8 cellular contexts compared by ENCODE assay signal in the genomic region with DNA sequence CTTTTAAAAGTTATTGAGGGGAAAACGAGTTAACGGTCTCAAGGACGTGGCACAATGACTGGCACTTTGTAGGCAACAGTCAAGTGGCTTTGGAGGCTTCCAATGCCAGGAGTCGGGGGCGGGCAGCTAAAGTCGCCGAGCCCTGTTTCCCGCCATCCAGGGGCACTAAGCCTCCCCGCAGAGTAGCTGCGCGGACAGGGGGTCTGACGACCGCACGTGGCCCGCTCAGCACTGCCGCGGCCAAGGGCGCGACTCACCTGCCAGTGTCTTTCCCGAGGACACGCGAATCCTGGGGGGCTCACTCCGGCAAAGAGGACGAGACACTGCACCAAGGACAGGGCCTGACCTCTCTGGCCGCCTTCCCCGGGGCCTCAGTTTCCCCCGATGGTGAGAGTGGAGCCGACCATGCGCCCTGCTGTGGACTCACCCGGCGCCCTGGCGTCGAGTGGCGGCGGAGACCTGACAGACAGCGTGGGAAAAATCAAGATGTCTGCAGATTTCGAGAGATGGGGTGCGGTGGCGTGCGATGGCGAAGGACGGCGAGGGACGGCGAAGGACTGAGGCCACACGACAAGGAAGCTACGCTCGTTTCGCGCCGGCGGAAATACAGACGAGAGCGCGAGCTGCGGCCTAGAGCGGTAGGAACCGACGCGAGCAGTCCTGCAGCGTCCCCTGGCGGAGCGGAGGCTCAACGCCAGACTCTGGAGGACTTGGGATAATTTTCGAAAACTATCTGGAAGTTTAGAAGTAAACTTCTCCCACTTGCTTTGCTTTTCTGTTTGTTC. TPM values are rescaled to one million over a fixed set of nuclear protein-coding genes. Genes with fewer than 3 reads are reported as not detected.
DNase-seq lines count a peak whose midpoint lies in the region; ATAC-seq and TF ChIP-seq lines count a peak whose summit lies in the region.

A gene (minus strand): TSS at position 559 of the 785 bp plus-strand sequence.

- peak within 1 kb of the TSS; percentile 94 for H3K4me3 Mint-ChIP-seq in Caco-2 (ENCODE audit: unreplicated experiment)
- H3K4me3 Mint-ChIP-seq in naive B cell, result peak within 1 kb of the TSS; percentile 87 to 96 (median 96)
- peak within 1 kb of the TSS; percentile 91 for H3K4me3 Mint-ChIP-seq in stimulated activated effector memory CD8-positive, alpha-beta T cell treated with anti-CD3 and anti-CD28 coated beads, Interleukin-12 subunit alpha, Interleukin-12 subunit beta, amount 100 ng/mL, for 72 hours

- peak; percentile 97 for DNase-seq in Caco-2
- DNase-seq in RKO (ENCODE audit: low spot score), result peak; percentile 96
- peak; percentile 82 for DNase-seq in activated T-helper 1 cell treated with Interleukin-2 at 50 U/mL for 16 hours (ENCODE audit: low read depth)
- DNase-seq in fibroblast of gingiva (ENCODE audit: low read depth), result peak; percentile 97
- DNase-seq in naive B cell, result peak; percentile 83
- peak; percentile 87 to 94 for DNase-seq in stimulated activated effector memory CD8-positive, alpha-beta T cell treated with anti-CD3 and anti-CD28 coated beads, Interleukin-12 subunit alpha, Interleukin-12 subunit beta, amount 100 ng/mL, for 72 hours (ENCODE audit: low spot score in 2 of 2)

- H3K9me3 ChIP-seq in Caco-2, result no peaks in the 10 kb centered on the region
- no peaks in the 10 kb centered on the region for H3K9me3 ChIP-seq in KOPT-K1 (ENCODE audit: insufficient read depth, low read length, poor library complexity, severe bottlenecking)

- peak; percentile 52 for ATAC-seq in GM21528 (IDR thresholded peaks at IDR 0.05; ENCODE audit: low FRiP score, unreplicated experiment)
- ATAC-seq in naive B cell (ENCODE audit: low read depth in 2 of 2), result peak; percentile 83 to 87
- ATAC-seq in stimulated activated effector memory CD8-positive, alpha-beta T cell treated with anti-CD3 and anti-CD28 coated beads, Interleukin-12 subunit alpha, Interleukin-12 subunit beta, amount 100 ng/mL, for 72 hours, result peak; percentile 85

- CTCF ChIA-PET in Caco-2 (lab: Charles Lee), result interaction anchor here (0.5 to 2.7 kb wide), 12 partner anchors 9 to 936 kb away, joined by 3 to 91 read pairs (median 4); a partner anchor contains a TSS

- intact Hi-C loops in Caco-2 (cut with micrococcal nuclease; ENCODE audit: unreplicated experiment), result loop anchor here (1.0 kb wide), 2 partner anchors 11 to 37 kb away; a partner anchor contains a TSS

- H3K4me1 Mint-ChIP-seq in Caco-2 (ENCODE audit: low read depth, unreplicated experiment) (peaks cover 16% of the 10 kb centered on the region), naive B cell (peaks cover 25 to 39% (median 34%) of the 10 kb centered on the region in 3 donors)
- peaks cover 36% of the 10 kb centered on the region for H3K4me1 Mint-ChIP-seq in stimulated activated effector memory CD8-positive, alpha-beta T cell treated with anti-CD3 and anti-CD28 coated beads, Interleukin-12 subunit alpha, Interleukin-12 subunit beta, amount 100 ng/mL, for 72 hours

- H3K36me3 Mint-ChIP-seq in Caco-2 (ENCODE audit: insufficient read depth, unreplicated experiment) (peaks cover 57% of the 10 kb centered on the region), naive B cell (peaks cover 12 to 13% of the 10 kb centered on the region in 2 donors)
- peaks cover 55% of the 10 kb centered on the region for H3K36me3 Mint-ChIP-seq in stimulated activated effector memory CD8-positive, alpha-beta T cell treated with anti-CD3 and anti-CD28 coated beads, Interleukin-12 subunit alpha, Interleukin-12 subunit beta, amount 100 ng/mL, for 72 hours

- peaks cover 10% of the 10 kb centered on the region for H3K4me1 ChIP-seq in Caco-2

- H3K27me3 Mint-ChIP-seq in Caco-2 (ENCODE audit: insufficient read depth, unreplicated experiment), result peaks cover 6% of the 10 kb centered on the region
- H3K27me3 Mint-ChIP-seq in naive B cell, result peaks cover 0 to 20% (median 15%) of the 10 kb centered on the region in 3 donors

- H3K27ac Mint-ChIP-seq in Caco-2 (ENCODE audit: unreplicated experiment), result peak within 1 kb of the TSS; percentile 95
- H3K27ac Mint-ChIP-seq in naive B cell, result peak within 1 kb of the TSS; percentile 86 to 97 (median 94)
- peak within 1 kb of the TSS; percentile 96 for H3K27ac Mint-ChIP-seq in stimulated activated effector memory CD8-positive, alpha-beta T cell treated with anti-CD3 and anti-CD28 coated beads, Interleukin-12 subunit alpha, Interleukin-12 subunit beta, amount 100 ng/mL, for 72 hours

- TF ChIP-seq CTCF in Caco-2 (IDR thresholded peaks at IDR 0.05; ENCODE audit: insufficient read depth in 1 of 2, low read depth in 1 of 2, low read length in 1 of 2, severe bottlenecking in 1 of 2, unreplicated experiment in 1 of 2), result peak; percentile 100

- H3K4me3 ChIP-seq in Caco-2 (ENCODE audit: low read depth, low read length), result peak within 1 kb of the TSS; percentile 73

- POLR2A ChIA-PET in Caco-2 (lab: Charles Lee), result interaction anchor here (0.6 to 3.7 kb wide), 16 partner anchors 9 to 186 kb away, joined by 3 to 104 read pairs (median 4); a partner anchor contains a TSS

- H3K9me3 Mint-ChIP-seq in Caco-2 (ENCODE audit: unreplicated experiment) (no peaks in the 10 kb centered on the region), naive B cell (no peaks in the 10 kb centered on the region)
- no peaks in the 10 kb centered on the region for H3K9me3 Mint-ChIP-seq in stimulated activated effector memory CD8-positive, alpha-beta T cell treated with anti-CD3 and anti-CD28 coated beads, Interleukin-12 subunit alpha, Interleukin-12 subunit beta, amount 100 ng/mL, for 72 hours

- H3K27ac ChIP-seq in KOPT-K1 (ENCODE audit: low read depth, low read length, poor library complexity, severe bottlenecking), result peak within 1 kb of the TSS; percentile 87

- H3K27me3 ChIP-seq in Caco-2 (replicated peaks; ENCODE audit: control insufficient read depth, insufficient read depth, low read length), result no peaks in the 10 kb centered on the region

- TSS peak; percentile 53 for BruUV-seq in Caco-2 (replicated peaks; lab: Mats Ljungman, UMichigan)

- H3K36me3 ChIP-seq in Caco-2 (ENCODE audit: control insufficient read depth, insufficient read depth, low read length) (peaks cover 19% of the 10 kb centered on the region), KOPT-K1 (ENCODE audit: insufficient read depth, low read length) (peaks cover 47% of the 10 kb centered on the region)

RNA-seq across cellular contexts. Expression of the gene that starts here (rescaled TPM):
- 351 and 362 TPM in 2 replicates for total RNA-seq in Caco-2 (2022)
- polyA plus RNA-seq in naive B cell (ENCODE audit: low read depth in 6 of 6), result 10 to 100 TPM; 25.8 to 100.0 (median 56.5) TPM

Comparison
In these comparisons a context has a peak if more than half of its experiments do, and no peak if none do; other contexts are left out.
1. Peak in every context shown above with its lines: DNase-seq, ATAC-seq, H3K4me3 ChIP-seq and H3K27ac ChIP-seq.